Comparison of ENCODE assay signal across 3 cellular contexts in genomic region chr2:116440104-116440653, GRCh38.
A peak's percentile ranks its signal among the peaks of the same experiment; 100 is the strongest.
TF ChIP-seq lines count a peak whose summit lies in the region.

No MANE protein-coding gene starts in this region.

TF ChIP-seq in A549, 52 proteins besides CTCF, POLR2A, EP300 and RAD21:
- TF ChIP-seq PBX3 (IDR thresholded peaks at IDR 0.05) (no peak), ESRRA (IDR thresholded peaks at IDR 0.05; ENCODE audit: borderline replicate concordance, low read length) (no peak), NPAS2 (CRISPR knock-in tag; IDR thresholded peaks at IDR 0.05; ENCODE audit: borderline replicate concordance) (no peak), EHMT2 (IDR thresholded peaks at IDR 0.05; ENCODE audit: low read depth) (no peak), RNF2 (IDR thresholded peaks at IDR 0.05; ENCODE audit: borderline replicate concordance, low read depth) (no peak), MAZ (IDR thresholded peaks at IDR 0.05; ENCODE audit: borderline replicate concordance, low read depth, low read length) (no peak), ELK1 (IDR thresholded peaks at IDR 0.05; ENCODE audit: low read depth, low read length) (no peak), MAFK (IDR thresholded peaks at IDR 0.05; ENCODE audit: partially characterized antibody) (peak; percentile 53)
TF ChIP-seq in A549: peak in this region for 1.

TF ChIP-seq in HEK293, 187 proteins besides CTCF, POLR2A, EP300 and RAD21:
- TF ChIP-seq ZNF792 (tag by site-specific recombination; IDR thresholded peaks at IDR 0.05) (no peak), OSR2 (tag by site-specific recombination; IDR thresholded peaks at IDR 0.05) (no peak), SCRT2 (tag by site-specific recombination; IDR thresholded peaks at IDR 0.05) (no peak), ZNF175 (tag by site-specific recombination; IDR thresholded peaks at IDR 0.05) (no peak), ATF2 (tag by site-specific recombination; IDR thresholded peaks at IDR 0.05; ENCODE audit: low read depth) (0 out of 2 replicates have a peak, but pooled peaks have one; percentile 18)
TF ChIP-seq in HEK293: peak in this region for 1.

TF ChIP-seq in K562, 482 proteins besides CTCF, POLR2A, EP300 and RAD21:
- TF ChIP-seq MAFF (IDR thresholded peaks at IDR 0.05; ENCODE audit: low read length) (0 out of 2 replicates have a peak, but pooled peaks have one; percentile 18), ZNF316 (IDR thresholded peaks at IDR 0.05) (peak; percentile 9; the same call in 1 of the 2 replicates), SMARCA4 (IDR thresholded peaks at IDR 0.05) (no peak)
